21 cellular contexts compared by ENCODE assay signal in genomic region chr3:57402675-57403074, GRCh38.
A peak's percentile ranks its signal among the peaks of the same experiment; 100 is the strongest.
DNase-seq lines count a peak whose midpoint lies in the region; ATAC-seq, FAIRE-seq and TF ChIP-seq lines count a peak whose summit lies in the region.
"Had no signal": no experiment of that assay in that cellular context is flagged by ENCODE, and none has a peak within 500 bp of the region (broad histone marks: within the 10 kb centered on the region; RNA-seq: fewer than 3 reads in every experiment).

No MANE protein-coding gene starts in this region.

- H4K20me1 ChIP-seq in GM23338 (replicated peaks; ENCODE audit: insufficient read depth) = no peaks in the 10 kb centered on the region
- H4K20me1 ChIP-seq in IMR-90 (ENCODE audit: insufficient read depth, low read length) = no peaks in the 10 kb centered on the region
- H4K20me1 ChIP-seq in osteoblast (ENCODE audit: insufficient read depth, low read length) = no peaks in the 10 kb centered on the region
- H4K20me1 ChIP-seq: BLaER1 had no signal

- H3K36me3 Mint-ChIP-seq in GM23338 (ENCODE audit: low read depth) = no peaks in the 10 kb centered on the region
- H3K36me3 Mint-ChIP-seq: CD4-positive, CD25-positive, alpha-beta regulatory T cell; CD8-positive, alpha-beta T cell had no signal

- no peak overlapping the region for H4K91ac ChIP-seq in IMR-90 (ENCODE audit: insufficient read depth, low read depth, low read length)

- no peak overlapping the region for H3K4me3 Mint-ChIP-seq in GM23338
- H3K4me3 Mint-ChIP-seq: B cell; CD4-positive, CD25-positive, alpha-beta regulatory T cell; CD8-positive, alpha-beta T cell; HFFc6 had no signal

- no peaks in the 10 kb centered on the region for H3K79me1 ChIP-seq in IMR-90 (ENCODE audit: low read depth in 1 of 2, low read length in 2 of 2)

- TF ChIP-seq CTCF in GM23338 (conservative IDR thresholded peaks at IDR 0.05; ENCODE audit: low read depth in 2 of 2) (no peak), IMR-90 (conservative IDR thresholded peaks at IDR 0.05; ENCODE audit: low read depth, low read length) (no peak), osteoblast (IDR thresholded peaks at IDR 0.05; ENCODE audit: extremely low read depth, low read depth, low read length) (no peak)

- no peaks in the 10 kb centered on the region for H3F3A ChIP-seq in GM23338 (replicated peaks; ENCODE audit: low read depth)

- H3K14ac ChIP-seq in IMR-90 (replicated peaks; ENCODE audit: low read depth, low read length) = no peak overlapping the region

- no peak overlapping the region for H3K9ac ChIP-seq in IMR-90 (ENCODE audit: low read depth, low read length)
- H3K9ac ChIP-seq: BLaER1, GM23248 had no signal

- no peak overlapping the region for H2BK120ac ChIP-seq in IMR-90 (ENCODE audit: low read depth, low read length)

- H3K9me3 ChIP-seq in IMR-90 (ENCODE audit: control insufficient read depth, insufficient read depth, low read length) (no peaks in the 10 kb centered on the region), osteoblast (ENCODE audit: low read depth, low read length) (no peaks in the 10 kb centered on the region)
- H3K9me3 ChIP-seq: HAP-1 had no signal

- no TSS peak for BruUV-seq in IMR-90 (replicated peaks; lab: Mats Ljungman, UMichigan)

- POLR2A ChIA-PET in IMR-90 (lab: Charles Lee; ENCODE audit: unreplicated experiment) = no interaction called here

- H3K79me2 ChIP-seq in GM23338 (replicated peaks; ENCODE audit: insufficient read depth) (no peaks in the 10 kb centered on the region), osteoblast (ENCODE audit: insufficient read depth, low read length) (no peaks in the 10 kb centered on the region)

- H3K18ac ChIP-seq in IMR-90 (ENCODE audit: low read depth, low read length) = no peak overlapping the region

- H3K4ac ChIP-seq in IMR-90 (ENCODE audit: low read depth, low read length) = no peak overlapping the region

- ATAC-seq in GM23338 (no peak), IMR-90 (ENCODE audit: low read depth) (no peak), HG03439 (IDR thresholded peaks at IDR 0.05; ENCODE audit: unreplicated experiment) (no peak), HG03280 (IDR thresholded peaks at IDR 0.05; ENCODE audit: unreplicated experiment) (no peak)
- ATAC-seq: CD8-positive, alpha-beta T cell had no signal

- H2AFZ ChIP-seq in GM23338 (0 out of 2 replicates have a peak overlapping the region, but pooled peaks have one; percentile 8), IMR-90 (replicated peaks; ENCODE audit: low read length, poor library complexity) (no peak overlapping the region), osteoblast (ENCODE audit: low read length) (no peak overlapping the region)
- H2AFZ ChIP-seq: GM23248 had no signal

- no peak for DNase-seq in GM23338 (ENCODE audit: low spot score)
- DNase-seq in IMR-90 = no peak
- peak; percentile 10 for DNase-seq in osteoblast (ENCODE audit: insufficient read length, low spot score, missing footprints)
- DNase-seq in central memory CD4-positive, alpha-beta T cell = no peak
- DNase-seq: 8988T; Caco-2; CD4-positive, CD25-positive, alpha-beta regulatory T cell; CD8-positive, alpha-beta T cell; DMS153; DND-41; GM23248; HFFc6 had no signal

- intact Hi-C loops in IMR-90 (cut with micrococcal nuclease) = no loop called here

- H4K8ac ChIP-seq in IMR-90 (ENCODE audit: low read depth in 2 of 2, low read length in 2 of 2) = no peak overlapping the region

- H3K4me1 ChIP-seq in GM23338 (ENCODE audit: insufficient read depth) (no peaks in the 10 kb centered on the region), IMR-90 (ENCODE audit: control insufficient read depth, insufficient read depth, low read length) (no peaks in the 10 kb centered on the region), osteoblast (ENCODE audit: insufficient read depth, low read length) (peaks cover 4% of the 10 kb centered on the region)
- H3K4me1 ChIP-seq: Caco-2, HAP-1 had no signal

- peak; percentile 37 for FAIRE-seq in A204.1 (lab: Jason Lieb, UNC)
- FAIRE-seq: G401.6, GM12892 had no signal

- no peak overlapping the region for H3K23ac ChIP-seq in IMR-90 (ENCODE audit: low read depth, low read length)

- dilution Hi-C loops in IMR-90 (cut with HindIII; ENCODE audit: low sequenced_read_pairs, unreplicated experiment) = no loop called here

- no peak overlapping the region for H2AK9ac ChIP-seq in IMR-90 (replicated peaks; ENCODE audit: low read depth, low read length, poor library complexity)

- no peak overlapping the region for H3K56ac ChIP-seq in IMR-90 (ENCODE audit: extremely low read depth, insufficient read depth, low read length)

- H3K4me1 Mint-ChIP-seq in GM23338 = peaks cover under 1% of the 10 kb centered on the region; the same call in 2 of the 3 replicates

- H3K36me3 ChIP-seq in GM23338 (ENCODE audit: insufficient read depth) (no peaks in the 10 kb centered on the region), IMR-90 (ENCODE audit: control insufficient read depth, insufficient read depth, low read length) (no peaks in the 10 kb centered on the region), osteoblast (ENCODE audit: insufficient read depth, low read length) (no peaks in the 10 kb centered on the region)
- H3K36me3 ChIP-seq: BLaER1, HAP-1 had no signal

- H4K5ac ChIP-seq in IMR-90 (ENCODE audit: low read depth, low read length) = no peak overlapping the region

- H3K9me3 Mint-ChIP-seq in GM23338 = no peaks in the 10 kb centered on the region
- H3K9me3 Mint-ChIP-seq: CD8-positive, alpha-beta T cell; HFFc6 had no signal

- in situ Hi-C loops in IMR-90 (cut with MboI; ENCODE audit: low sequenced_read_pairs) = no loop called here

- H3K27ac Mint-ChIP-seq in GM23338 = no peak overlapping the region
- H3K27ac Mint-ChIP-seq: B cell; CD4-positive, CD25-positive, alpha-beta regulatory T cell; CD8-positive, alpha-beta T cell; HFFc6 had no signal

- no peaks in the 10 kb centered on the region for H3K27me3 Mint-ChIP-seq in GM23338 (ENCODE audit: insufficient read depth, low read depth, poor library complexity)

- no peak overlapping the region for H2BK5ac ChIP-seq in IMR-90 (ENCODE audit: low read depth, low read length, poor library complexity, severe bottlenecking)

- H2BK15ac ChIP-seq in IMR-90 (ENCODE audit: low read depth, low read length) = no peak overlapping the region

- no peaks in the 10 kb centered on the region for H3K9me1 ChIP-seq in IMR-90 (ENCODE audit: insufficient read depth, low read length)

- H2AK5ac ChIP-seq in IMR-90 (ENCODE audit: low read depth, low read length) = no peak overlapping the region

- no peak overlapping the region for H2BK20ac ChIP-seq in IMR-90 (ENCODE audit: low read depth, low read length)

- H3K4me3 ChIP-seq in GM23338 = no peak overlapping the region
- H3K4me3 ChIP-seq in IMR-90 (ENCODE audit: insufficient read depth, low read depth, low read length) = no peak overlapping the region
- H3K4me3 ChIP-seq in osteoblast (ENCODE audit: insufficient read depth, low read length) = no peak overlapping the region
- H3K4me3 ChIP-seq: BLaER1, GM23248, HAP-1 had no signal

- TF ChIP-seq POLR2A in IMR-90 (IDR thresholded peaks at IDR 0.05; ENCODE audit: low read depth, low read length) = no peak

- WGBS in IMR-90 (ENCODE audit: extremely low coverage in 2 of 2, insufficient read length in 1 of 2), 2 experiments = no CpG with 5 or more reads among the region's 5 CpGs

- TF ChIP-seq RAD21 in IMR-90 (IDR thresholded peaks at IDR 0.05; ENCODE audit: low read length) = no peak

- H3K27me3 ChIP-seq in GM23338 (ENCODE audit: insufficient read depth) (no peaks in the 10 kb centered on the region), IMR-90 (ENCODE audit: control insufficient read depth, insufficient read depth, low read length) (no peaks in the 10 kb centered on the region), osteoblast (ENCODE audit: insufficient read depth, low read length) (peaks cover 5% of the 10 kb centered on the region)
- H3K27me3 ChIP-seq: BLaER1 had no signal

- no peaks in the 10 kb centered on the region for H3K9me2 ChIP-seq in GM23338 (ENCODE audit: insufficient read depth)

- CTCF ChIA-PET in IMR-90 (lab: Yijun Ruan, JAX) = interaction anchor here (0.5 kb wide), 1 partner anchor 22 kb away, joined by 4 read pairs; no protein-coding TSS in a partner anchor

- no peak overlapping the region for H3K4me2 ChIP-seq in GM23338
- H3K4me2 ChIP-seq in IMR-90 (ENCODE audit: low read depth, low read length) = no peak overlapping the region
- H3K4me2 ChIP-seq in osteoblast (ENCODE audit: insufficient read depth, low read length) = no peak overlapping the region
- H3K4me2 ChIP-seq: BLaER1 had no signal

- H3K27ac ChIP-seq in GM23338 (ENCODE audit: low read depth) = no peak overlapping the region
- H3K27ac ChIP-seq in IMR-90 (ENCODE audit: insufficient read depth, low read length) = no peak overlapping the region
- no peak overlapping the region for H3K27ac ChIP-seq in osteoblast (ENCODE audit: low read depth, low read length)
- H3K27ac ChIP-seq: BLaER1, C4-2B, GM23248 had no signal

TF ChIP-seq in GM23338, 12 proteins besides CTCF, POLR2A, EP300 and RAD21 (continues in another document):
- no peak for TF ChIP-seq STAT1 (IDR thresholded peaks at IDR 0.05; ENCODE audit: unreplicated experiment)

TF ChIP-seq in IMR-90, 13 proteins besides CTCF, POLR2A, EP300 and RAD21:
- no peak for TF ChIP-seq FOS (IDR thresholded peaks at IDR 0.05; ENCODE audit: low read depth, low read length)
- TF ChIP-seq MAFK (IDR thresholded peaks at IDR 0.05; ENCODE audit: low read depth, low read length) = peak; percentile 43
TF ChIP-seq in IMR-90: peak in this region for 1.
